In genomic region chr14:104135121-104135903, GRCh38 we compare ENCODE assay signal across 8 cellular contexts. TPM values are rescaled to one million over a fixed set of nuclear protein-coding genes. Genes with fewer than 3 reads are reported as not detected.
DNase-seq lines count a peak whose midpoint lies in the region; ATAC-seq and TF ChIP-seq lines count a peak whose summit lies in the region.

No MANE protein-coding gene starts in this region.

- peak overlapping the region in 1 of 3 experiments; percentile 28; a peak in 1 of 7 replicates for H3K27ac Mint-ChIP-seq in H9
- no peak overlapping the region for H3K27ac Mint-ChIP-seq in activated naive CD4-positive, alpha-beta T cell treated with anti-CD3 and anti-CD28 coated beads, Interleukin-2, amount 50 U/mL, for 72 hours

- H3K9me3 Mint-ChIP-seq in H9: peaks cover 1 to 2% of the 10 kb centered on the region in 2 experiments; a peak in 4 of 5 replicates
- no peaks in the 10 kb centered on the region for H3K9me3 Mint-ChIP-seq in activated naive CD4-positive, alpha-beta T cell treated with anti-CD3 and anti-CD28 coated beads, Interleukin-2, amount 50 U/mL, for 72 hours

- H3K18ac ChIP-seq in H9 (ENCODE audit: insufficient read length, low read depth, low read length): no peak overlapping the region

- peaks cover 19% of the 10 kb centered on the region for H3K27me3 ChIP-seq in H9 (ENCODE audit: insufficient read depth, low read length)

- no peak overlapping the region for H4K5ac ChIP-seq in H9 (ENCODE audit: insufficient read length, low read depth, low read length)

- H3K56ac ChIP-seq in H9 (ENCODE audit: insufficient read length, low read depth, low read length): no peak overlapping the region

- H2BK120ac ChIP-seq in H9 (ENCODE audit: low read depth, low read length, poor library complexity, severe bottlenecking): no peak overlapping the region

- H4K8ac ChIP-seq in H9 (replicated peaks; ENCODE audit: insufficient read length, low read depth, low read length): no peak overlapping the region

- H4K91ac ChIP-seq in H9 (ENCODE audit: insufficient read length, low read depth, low read length): no peak overlapping the region

- no peak overlapping the region for H2BK12ac ChIP-seq in H9 (ENCODE audit: insufficient read length, low read depth, low read length)

- H3K27ac ChIP-seq in 22Rv1 (no peak overlapping the region), H9 (ENCODE audit: insufficient read length, low read depth, low read length) (no peak overlapping the region), VCaP (no peak overlapping the region)

- no peaks in the 10 kb centered on the region; the same call in 1 of the 2 replicates for H3K79me2 ChIP-seq in H9 (ENCODE audit: insufficient read depth, low read length)

- no peaks in the 10 kb centered on the region for H3K9me3 ChIP-seq in H9 (ENCODE audit: control insufficient read depth, low read depth, low read length)

- H3K4me1 Mint-ChIP-seq in H9: peaks cover 13 to 24% of the 10 kb centered on the region in 2 experiments

- no peak overlapping the region for H2BK5ac ChIP-seq in H9 (ENCODE audit: insufficient read length, low read length)

- peak; percentile 25; the same call in 1 of the 2 replicates for TF ChIP-seq CTCF in 22Rv1 (IDR thresholded peaks at IDR 0.05)
- TF ChIP-seq CTCF in H9 (conservative IDR thresholded peaks at IDR 0.05): peak; percentile 67
- peak; percentile 53 for TF ChIP-seq CTCF in VCaP (conservative IDR thresholded peaks at IDR 0.05)

- DNase-seq in H9 (peak; percentile 84), islet precursor cell (peak; percentile 83), inferior parietal cortex (ENCODE audit: extremely low spot score) (no peak), OCI-M1 (lab: John Stamatoyannopoulos, UW) (no peak)
- DNase-seq in activated naive CD4-positive, alpha-beta T cell treated with anti-CD3 and anti-CD28 coated beads, Interleukin-2, amount 50 U/mL, for 72 hours (ENCODE audit: low spot score in 2 of 2): no peak

- no peaks in the 10 kb centered on the region for H3K79me1 ChIP-seq in H9 (ENCODE audit: insufficient read depth, low read depth, low read length, poor library complexity, severe bottlenecking)

- no peak overlapping the region for H2BK15ac ChIP-seq in H9 (ENCODE audit: low read depth, low read length)

- ATAC-seq in activated naive CD4-positive, alpha-beta T cell treated with anti-CD3 and anti-CD28 coated beads, Interleukin-2, amount 50 U/mL, for 72 hours: no peak
- no peak for ATAC-seq in HG02571 (IDR thresholded peaks at IDR 0.05; ENCODE audit: unreplicated experiment)

- H3K14ac ChIP-seq in H9 (ENCODE audit: insufficient read depth, low read length): no peak overlapping the region

- H2AK5ac ChIP-seq in H9 (ENCODE audit: insufficient read length, low read length): no peak overlapping the region

- H3K9ac ChIP-seq in H9 (ENCODE audit: extremely low read depth, insufficient read length, low read length): no peak overlapping the region

- peaks cover 61% of the 10 kb centered on the region for H3K27me3 Mint-ChIP-seq in H9 (ENCODE audit: low read depth)

- peaks cover 22% of the 10 kb centered on the region for H3K23me2 ChIP-seq in H9 (ENCODE audit: insufficient read length, low read depth, low read length, poor library complexity, severe bottlenecking)

- WGBS in H9 (ENCODE audit: extremely low coverage, insufficient read length, low lambda C conversion rate): no CpG with 5 or more reads among the region's 47 CpGs

- peak overlapping the region; percentile 49 to 77 for H3K4me3 Mint-ChIP-seq in H9

- no peak overlapping the region for H3K23ac ChIP-seq in H9 (ENCODE audit: insufficient read length, low read depth, low read length)

- H3K36me3 Mint-ChIP-seq in H9 (ENCODE audit: insufficient read depth in 1 of 3, low read depth in 3 of 3): 0 out of 7 replicates have a peak, but pooled peaks cover 0 to under 1% (median 0%) of the 10 kb centered on the region in 3 experiments
- peaks cover 0 to 1% of the 10 kb centered on the region in 2 donors for H3K36me3 Mint-ChIP-seq in activated naive CD4-positive, alpha-beta T cell treated with anti-CD3 and anti-CD28 coated beads, Interleukin-2, amount 50 U/mL, for 72 hours

- H2BK20ac ChIP-seq in H9 (ENCODE audit: low read depth, low read length, poor library complexity, severe bottlenecking): no peak overlapping the region

- H2AFZ ChIP-seq in H9 (ENCODE audit: low read length): no peak overlapping the region

- H4K20me1 ChIP-seq in H9 (ENCODE audit: control insufficient read depth, insufficient read depth, insufficient read length): peaks cover 2% of the 10 kb centered on the region

- no peak overlapping the region for H3K4ac ChIP-seq in H9 (ENCODE audit: low read depth, low read length)

- no peaks in the 10 kb centered on the region; the same call in 1 of the 2 replicates for H3K4me1 ChIP-seq in H9 (ENCODE audit: insufficient read depth, low read length)

- peak overlapping the region; percentile 53 for H3K4me2 ChIP-seq in H9 (ENCODE audit: insufficient read depth, insufficient read length, low read length)

- no peak overlapping the region for H3T11ph ChIP-seq in H9 (ENCODE audit: low read length)

RNA-seq across cellular contexts. Expression of gene KIF26A, which starts 3.1 kb away (rescaled TPM):
- 43.0 and 44.2 TPM in 2 replicates for total RNA-seq in H9 (2021)
- total RNA-seq in activated naive CD4-positive, alpha-beta T cell treated with anti-CD3 and anti-CD28 coated beads, Interleukin-2, amount 50 U/mL, for 72 hours: under 1 TPM in 1 of 2 donors, not detected in 1; 0.43 TPM

RNA-seq across cellular contexts. Expression of gene ASPG, which starts 49.8 kb away (rescaled TPM):
- 0.24 and 0.33 TPM in 2 replicates for total RNA-seq in H9 (2021)
- not detected for total RNA-seq in activated naive CD4-positive, alpha-beta T cell treated with anti-CD3 and anti-CD28 coated beads, Interleukin-2, amount 50 U/mL, for 72 hours

Comparison
In these comparisons a context has a peak if more than half of its experiments do, and no peak if none do; other contexts are left out.
1. DNase-seq: peak in H9 (single experiment) and islet precursor cell (single experiment); none in inferior parietal cortex (single experiment), OCI-M1 (single experiment) and activated naive CD4-positive, alpha-beta T cell treated with anti-CD3 and anti-CD28 coated beads, Interleukin-2, amount 50 U/mL, for 72 hours (0 of 2).
2. RNA of gene KIF26A, which starts 3.1 kb away (total RNA-seq): 43.0 to 44.2 TPM in H9; 0.43 TPM in activated naive CD4-positive, alpha-beta T cell treated with anti-CD3 and anti-CD28 coated beads, Interleukin-2, amount 50 U/mL, for 72 hours; every median in the first group is over 10 times any median in the second.
3. Peak in every context shown above with its lines, with median percentiles within 50 percentile points of each other: CTCF ChIP-seq.